In the genomic region with DNA sequence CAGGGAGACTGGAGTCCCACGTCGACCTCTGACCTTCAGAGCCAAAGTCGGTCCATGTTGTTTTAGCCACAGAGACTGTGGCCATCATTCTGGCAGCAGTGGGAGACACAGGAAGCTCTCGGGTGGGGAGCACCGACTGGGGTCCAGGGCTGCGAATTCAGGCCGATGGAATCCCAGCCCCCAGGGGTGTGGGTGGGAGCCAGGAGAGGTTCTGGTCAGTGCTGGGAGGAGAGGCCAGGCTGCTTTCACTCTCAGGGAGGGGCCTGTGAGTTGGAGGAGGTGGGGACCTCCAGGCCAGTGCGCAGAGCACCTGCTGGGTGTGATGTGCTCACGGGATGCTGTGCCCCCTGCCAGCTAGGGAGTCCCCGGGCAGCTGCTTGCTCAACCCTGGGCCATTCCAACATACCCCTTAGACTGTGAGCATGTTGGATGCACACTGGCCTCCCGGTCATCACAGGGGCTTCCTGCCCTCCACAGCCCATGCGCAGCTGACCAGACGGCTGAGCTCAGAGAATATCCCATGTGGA, we compare ENCODE assay signal across 8 cellular contexts.
A peak's percentile ranks its signal among the peaks of the same experiment; 100 is the strongest.
DNase-seq lines count a peak whose midpoint lies in the region; ATAC-seq, FAIRE-seq and TF ChIP-seq lines count a peak whose summit lies in the region.
"Not testable (repeated sequence)": the region's sequence is repeated elsewhere in the genome, so short reads cannot be mapped to it uniquely, and the experiment has no call there.

No MANE protein-coding gene starts in this region.

- POLR2A ChIA-PET in IMR-90 (lab: Charles Lee; ENCODE audit: unreplicated experiment), result not testable (repeated sequence)

- TF ChIP-seq CTCF in CD14-positive monocyte (IDR thresholded peaks at IDR 0.05); IMR-90 (conservative IDR thresholded peaks at IDR 0.05; ENCODE audit: low read depth, low read length); glutamatergic neuron (IDR thresholded peaks at IDR 0.05; ENCODE audit: partially characterized antibody, unreplicated experiment); right atrium auricular region (IDR thresholded peaks at IDR 0.05); kidney (IDR thresholded peaks at IDR 0.05; ENCODE audit: borderline replicate concordance, extremely low read depth, insufficient read depth): not testable (repeated sequence)

- FAIRE-seq in kidney (lab: Jason Lieb, UNC), result not testable (repeated sequence)

- not testable (repeated sequence) for H3K79me1 ChIP-seq in IMR-90 (ENCODE audit: low read depth in 1 of 2, low read length in 2 of 2); neuronal stem cell (ENCODE audit: low read depth, low read length)

- H3K9me3 ChIP-seq in IMR-90 (ENCODE audit: control insufficient read depth, insufficient read depth, low read length); right atrium auricular region; kidney (ENCODE audit: control insufficient read depth in 1 of 2, low read length in 2 of 2); neuronal stem cell (replicated peaks in 1 of 2; ENCODE audit: control insufficient read depth in 2 of 2, insufficient read depth in 1 of 2, low read depth in 1 of 2, low read length in 2 of 2): not testable (repeated sequence)

- intact Hi-C loops in CD14-positive monocyte (cut with micrococcal nuclease); IMR-90 (cut with micrococcal nuclease); kidney (cut with DNase I); sciatic nerve (cut with DNase I): not testable (repeated sequence)

- H3K27ac Mint-ChIP-seq in CD14-positive monocyte (peak overlapping the region in 5 of 7 donors; percentile 10 to 63 (median 45)), glutamatergic neuron (ENCODE audit: unreplicated experiment) (peak overlapping the region; percentile 33)
- peak overlapping the region; percentile 44 for H3K27ac Mint-ChIP-seq in central memory CD8-positive, alpha-beta T cell (ENCODE audit: low read depth)

- H3K56ac ChIP-seq in IMR-90 (ENCODE audit: extremely low read depth, insufficient read depth, low read length), result not testable (repeated sequence)

- dilution Hi-C loops in IMR-90 (cut with HindIII; ENCODE audit: low sequenced_read_pairs, unreplicated experiment), result not testable (repeated sequence)

- H3K27ac ChIP-seq in IMR-90 (ENCODE audit: insufficient read depth, low read length); kidney (ENCODE audit: low read depth in 2 of 2, low read length in 2 of 2); neuronal stem cell (replicated peaks; ENCODE audit: low read length): not testable (repeated sequence)
- peak overlapping the region; percentile 23 to 86 for H3K27ac ChIP-seq in right atrium auricular region

- ATAC-seq in IMR-90 (ENCODE audit: low read depth); central memory CD8-positive, alpha-beta T cell (replicated peaks; ENCODE audit: extremely low read depth, poor library complexity, severe bottlenecking); sciatic nerve: not testable (repeated sequence)

- not testable (repeated sequence) for H4K8ac ChIP-seq in IMR-90 (ENCODE audit: low read depth in 2 of 2, low read length in 2 of 2)
- H4K8ac ChIP-seq in neuronal stem cell (ENCODE audit: low read depth, low read length), result peak overlapping the region; percentile 43

- not testable (repeated sequence) for TF ChIP-seq RAD21 in IMR-90 (IDR thresholded peaks at IDR 0.05; ENCODE audit: low read length)

- not testable (repeated sequence) for H2BK20ac ChIP-seq in IMR-90 (ENCODE audit: low read depth, low read length)

- H3K4me2 ChIP-seq in IMR-90 (ENCODE audit: low read depth, low read length); neuronal stem cell (ENCODE audit: insufficient read depth, low read length, poor library complexity, severe bottlenecking): not testable (repeated sequence)

- CTCF ChIA-PET in IMR-90 (lab: Yijun Ruan, JAX), result not testable (repeated sequence)

- not testable (repeated sequence) for H3K36me3 ChIP-seq in IMR-90 (ENCODE audit: control insufficient read depth, insufficient read depth, low read length); right atrium auricular region; kidney (ENCODE audit: control insufficient read depth in 1 of 2, insufficient read depth in 2 of 2, low read length in 2 of 2); neuronal stem cell (replicated peaks in 1 of 2; ENCODE audit: control insufficient read depth in 2 of 2, insufficient read depth in 2 of 2, low read length in 2 of 2)

- not testable (repeated sequence) for H3K27me3 ChIP-seq in IMR-90 (ENCODE audit: control insufficient read depth, insufficient read depth, low read length); right atrium auricular region; neuronal stem cell (ENCODE audit: control insufficient read depth in 3 of 3, insufficient read depth in 3 of 3, low read depth in 1 of 3, low read length in 3 of 3)

- DNase-seq in CD14-positive monocyte (ENCODE audit: low spot score); IMR-90; central memory CD8-positive, alpha-beta T cell (ENCODE audit: low spot score in 2 of 2); glutamatergic neuron; right atrium auricular region (ENCODE audit: low spot score); neuronal stem cell (ENCODE audit: low spot score): not testable (repeated sequence)
- DNase-seq in kidney, result peak; percentile 51
- DNase-seq in sciatic nerve (ENCODE audit: low spot score), result peak; percentile 41

- not testable (repeated sequence) for H3K23ac ChIP-seq in IMR-90 (ENCODE audit: low read depth, low read length); neuronal stem cell (ENCODE audit: low read depth, low read length, poor library complexity)

- not testable (repeated sequence) for H3K18ac ChIP-seq in IMR-90 (ENCODE audit: low read depth, low read length); neuronal stem cell (ENCODE audit: low read length)

- not testable (repeated sequence) for H3K9ac ChIP-seq in IMR-90 (ENCODE audit: low read depth, low read length); kidney (ENCODE audit: low read length in 2 of 2); neuronal stem cell (ENCODE audit: low read depth, low read length, poor library complexity)

- H3K9me3 Mint-ChIP-seq in CD14-positive monocyte; central memory CD8-positive, alpha-beta T cell: not testable (repeated sequence)
- H3K9me3 Mint-ChIP-seq in glutamatergic neuron (ENCODE audit: unreplicated experiment), result peaks cover 11% of the 10 kb centered on the region

- not testable (repeated sequence) for H3K27me3 Mint-ChIP-seq in CD14-positive monocyte (ENCODE audit: low read depth in 3 of 3); central memory CD8-positive, alpha-beta T cell
- peaks cover 13% of the 10 kb centered on the region for H3K27me3 Mint-ChIP-seq in glutamatergic neuron (ENCODE audit: unreplicated experiment)

- H3K4me1 Mint-ChIP-seq in CD14-positive monocyte (peaks cover 28% of the 10 kb centered on the region), glutamatergic neuron (ENCODE audit: low read depth, unreplicated experiment) (peaks cover 22% of the 10 kb centered on the region)
- not testable (repeated sequence) for H3K4me1 Mint-ChIP-seq in central memory CD8-positive, alpha-beta T cell

- not testable (repeated sequence) for H2AFZ ChIP-seq in IMR-90 (replicated peaks; ENCODE audit: low read length, poor library complexity); neuronal stem cell (ENCODE audit: low read length)

- H3K14ac ChIP-seq in IMR-90 (replicated peaks; ENCODE audit: low read depth, low read length); neuronal stem cell (ENCODE audit: low read length): not testable (repeated sequence)

- not testable (repeated sequence) for H3K4me1 ChIP-seq in IMR-90 (ENCODE audit: control insufficient read depth, insufficient read depth, low read length); kidney (ENCODE audit: control insufficient read depth in 1 of 2, insufficient read depth in 1 of 2, low read depth in 1 of 2, low read length in 2 of 2)
- peaks cover 0 to 71% of the 10 kb centered on the region in 2 donors for H3K4me1 ChIP-seq in right atrium auricular region
- peaks cover 1 to 19% of the 10 kb centered on the region in 2 donors for H3K4me1 ChIP-seq in neuronal stem cell (ENCODE audit: control insufficient read depth in 2 of 2, insufficient read depth in 1 of 2, low read depth in 1 of 2, low read length in 2 of 2)

- not testable (repeated sequence) for TF ChIP-seq POLR2A in IMR-90 (IDR thresholded peaks at IDR 0.05; ENCODE audit: low read depth, low read length)

- not testable (repeated sequence) for H2AK5ac ChIP-seq in IMR-90 (ENCODE audit: low read depth, low read length); neuronal stem cell (ENCODE audit: low read depth, low read length)

- H4K91ac ChIP-seq in IMR-90 (ENCODE audit: insufficient read depth, low read depth, low read length); neuronal stem cell (ENCODE audit: low read depth, low read length, poor library complexity): not testable (repeated sequence)

- H2BK12ac ChIP-seq in neuronal stem cell (ENCODE audit: low read length), result not testable (repeated sequence)

- H3K4me3 ChIP-seq in IMR-90 (ENCODE audit: insufficient read depth, low read depth, low read length); right atrium auricular region; kidney (ENCODE audit: low read length in 2 of 2); neuronal stem cell (ENCODE audit: low read length in 2 of 2): not testable (repeated sequence)

- 80% methylated on average over 1 of the region's 13 CpGs; no CpG with 5 or more reads in 1 of the 2 experiments for WGBS in IMR-90 (ENCODE audit: extremely low coverage in 2 of 2, insufficient read length in 1 of 2), 2 experiments
- WGBS in neuronal stem cell (ENCODE audit: extremely low coverage in 2 of 2, insufficient read length in 2 of 2, insufficient replicate concordance in 1 of 2), 2 donors, result no CpG with 5 or more reads among the region's 13 CpGs

- not testable (repeated sequence) for H4K20me1 ChIP-seq in IMR-90 (ENCODE audit: insufficient read depth, low read length)

- H3K4ac ChIP-seq in IMR-90 (ENCODE audit: low read depth, low read length); neuronal stem cell (ENCODE audit: low read length): not testable (repeated sequence)

- BruUV-seq in IMR-90 (replicated peaks; lab: Mats Ljungman, UMichigan), result not testable (repeated sequence)

- in situ Hi-C loops in IMR-90 (cut with MboI; ENCODE audit: low sequenced_read_pairs), result not testable (repeated sequence)

- not testable (repeated sequence) for H3K9me1 ChIP-seq in IMR-90 (ENCODE audit: insufficient read depth, low read length)

- H2BK15ac ChIP-seq in IMR-90 (ENCODE audit: low read depth, low read length); neuronal stem cell (ENCODE audit: low read length): not testable (repeated sequence)

- H2BK120ac ChIP-seq in IMR-90 (ENCODE audit: low read depth, low read length), result 0 out of 2 replicates have a peak overlapping the region, but pooled peaks have one; percentile 8
- H2BK120ac ChIP-seq in neuronal stem cell (ENCODE audit: low read depth, low read length), result not testable (repeated sequence)

- H3K4me3 Mint-ChIP-seq in CD14-positive monocyte; central memory CD8-positive, alpha-beta T cell; glutamatergic neuron (ENCODE audit: unreplicated experiment): not testable (repeated sequence)

- H4K5ac ChIP-seq in IMR-90 (ENCODE audit: low read depth, low read length), result not testable (repeated sequence)

- not testable (repeated sequence) for H2AK9ac ChIP-seq in IMR-90 (replicated peaks; ENCODE audit: low read depth, low read length, poor library complexity)

- peaks cover 21 to 61% of the 10 kb centered on the region in 2 donors for H3K36me3 Mint-ChIP-seq in CD14-positive monocyte
- H3K36me3 Mint-ChIP-seq in central memory CD8-positive, alpha-beta T cell (ENCODE audit: insufficient read depth); glutamatergic neuron (ENCODE audit: unreplicated experiment): not testable (repeated sequence)

- not testable (repeated sequence) for H2BK5ac ChIP-seq in IMR-90 (ENCODE audit: low read depth, low read length, poor library complexity, severe bottlenecking); neuronal stem cell (ENCODE audit: low read length)
